ENCODE assay signal across 11 cellular contexts in the genomic region with DNA sequence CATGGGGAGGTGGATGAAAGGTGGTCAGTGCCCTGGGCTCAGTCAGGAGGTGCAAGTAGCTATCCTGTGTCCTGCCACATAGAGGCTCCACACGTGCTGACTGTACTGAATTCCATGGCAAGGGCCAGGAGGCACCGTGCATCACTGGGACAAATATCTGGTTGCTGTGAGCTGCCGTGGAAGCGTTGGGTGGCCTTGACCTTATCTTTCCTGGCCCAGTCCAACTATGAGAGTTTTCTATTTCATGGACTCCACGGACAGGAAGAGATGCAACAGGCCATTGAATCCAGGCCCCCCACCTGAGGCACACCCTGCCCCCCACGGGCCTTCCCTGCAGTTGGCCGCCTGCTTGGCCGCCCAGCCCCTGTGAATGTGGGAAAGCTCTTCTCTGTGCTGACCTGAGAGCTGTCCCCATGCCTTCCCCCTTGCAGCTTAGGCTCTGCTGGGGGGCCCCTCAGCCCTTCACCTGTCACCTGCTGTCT. TPM values are rescaled to one million over a fixed set of nuclear protein-coding genes. Genes with fewer than 3 reads are reported as not detected.
DNase-seq lines count a peak whose midpoint lies in the region; FAIRE-seq and TF ChIP-seq lines count a peak whose summit lies in the region.
"Had no signal": no experiment of that assay in that cellular context is flagged by ENCODE, and none has a peak within 500 bp of the region (broad histone marks: within the 10 kb centered on the region; RNA-seq: fewer than 3 reads in every experiment).

No MANE protein-coding gene starts in this region.

- peak overlapping the region; percentile 81 for H3K4me3 ChIP-seq in OCI-LY1 (ENCODE audit: low read depth, low read length, poor library complexity, severe bottlenecking)
- peak overlapping the region; percentile 87 to 90 for H3K4me3 ChIP-seq in duodenal mucosa (ENCODE audit: low read depth in 1 of 2, low read length in 2 of 2)
- peak overlapping the region; percentile 97 for H3K4me3 ChIP-seq in neural cell (ENCODE audit: low read length)
- H3K4me3 ChIP-seq in thyroid gland (replicated peaks in 1 of 3), result no peak overlapping the region

- H3K4me1 Mint-ChIP-seq in Calu3 (ENCODE audit: low read depth, unreplicated experiment), result peaks cover 8% of the 10 kb centered on the region

- no peak overlapping the region for H3K27ac Mint-ChIP-seq in Calu3 (ENCODE audit: unreplicated experiment)

- H3K36me3 Mint-ChIP-seq in Calu3 (ENCODE audit: insufficient read depth, unreplicated experiment), result peaks cover 11% of the 10 kb centered on the region

- no peaks in the 10 kb centered on the region for H3K9me3 Mint-ChIP-seq in Calu3 (ENCODE audit: low read depth, unreplicated experiment)

- intact Hi-C loops in Calu3 (cut with micrococcal nuclease; ENCODE audit: unreplicated experiment) (no loop called here), thyroid gland (cut with DNase I) (loop anchor here (5.0 kb wide), 1 partner anchor 38 kb away; no protein-coding TSS in a partner anchor)

- H3K9ac ChIP-seq in OCI-LY1 (ENCODE audit: low read length) (peak overlapping the region; percentile 84), duodenal mucosa (ENCODE audit: low read depth in 1 of 2, low read length in 2 of 2) (peak overlapping the region; percentile 74 to 90), neural cell (ENCODE audit: low read length) (no peak overlapping the region)

- 76 to 87% methylated on average over 6 to 8 of the region's 8 CpGs for WGBS in thyroid gland, 2 donors

- H3K36me3 ChIP-seq in OCI-LY1 (ENCODE audit: insufficient read depth, low read length), result peaks cover 58% of the 10 kb centered on the region
- peaks cover 19 to 35% of the 10 kb centered on the region in 2 donors for H3K36me3 ChIP-seq in duodenal mucosa (ENCODE audit: control insufficient read depth in 1 of 2, insufficient read depth in 2 of 2, low read length in 2 of 2)
- H3K36me3 ChIP-seq in neural cell (ENCODE audit: insufficient read depth, low read length), result no peaks in the 10 kb centered on the region
- H3K36me3 ChIP-seq in thyroid gland, result peaks cover 4 to 24% of the 10 kb centered on the region in 2 donors
- H3K36me3 ChIP-seq: ovary had no signal

- CTCF ChIA-PET in Calu3 (lab: Charles Lee), result no interaction called here

- H3K4me3 Mint-ChIP-seq in Calu3 (ENCODE audit: low read depth, unreplicated experiment), result no peak overlapping the region

- no peak for TF ChIP-seq CTCF in D721Med (IDR thresholded peaks at IDR 0.05; ENCODE audit: insufficient read depth, missing control alignments)
- no peak for TF ChIP-seq CTCF in OCI-LY1 (IDR thresholded peaks at IDR 0.05; ENCODE audit: low read length)
- TF ChIP-seq CTCF in neural cell (IDR thresholded peaks at IDR 0.05; ENCODE audit: poor library complexity, severe bottlenecking), result no peak
- no peak for TF ChIP-seq CTCF in Calu3 (IDR thresholded peaks at IDR 0.05; ENCODE audit: unreplicated experiment)
- TF ChIP-seq CTCF in thyroid gland (IDR thresholded peaks at IDR 0.05), result no peak

- H3K79me2 ChIP-seq in OCI-LY1 (ENCODE audit: insufficient read depth, low read length) (peaks cover 28% of the 10 kb centered on the region), neural cell (replicated peaks; ENCODE audit: insufficient read depth, low read length) (peaks cover 24% of the 10 kb centered on the region)

- FAIRE-seq in D721Med (lab: Jason Lieb, UNC), result no peak

- no peaks in the 10 kb centered on the region for H4K20me1 ChIP-seq in OCI-LY1 (ENCODE audit: insufficient read depth, low read length)
- H4K20me1 ChIP-seq in neural cell (ENCODE audit: insufficient read depth), result no peaks in the 10 kb centered on the region

- H3F3A ChIP-seq in OCI-LY1 (ENCODE audit: insufficient read depth, low read length) (no peaks in the 10 kb centered on the region), neural cell (ENCODE audit: insufficient read depth, low read length, poor library complexity, severe bottlenecking) (no peaks in the 10 kb centered on the region)

- H3K27me3 Mint-ChIP-seq in Calu3 (ENCODE audit: unreplicated experiment), result no peaks in the 10 kb centered on the region

- H3K4me1 ChIP-seq in OCI-LY1 (ENCODE audit: insufficient read depth, low read length, severe bottlenecking) (peaks cover 73% of the 10 kb centered on the region), duodenal mucosa (ENCODE audit: control insufficient read depth in 1 of 2, insufficient read depth in 2 of 2, low read length in 2 of 2) (peaks cover 28 to 33% of the 10 kb centered on the region in 2 donors), thyroid gland (peaks cover 16 to 27% of the 10 kb centered on the region in 2 donors)

- BruUV-seq in Calu3 (replicated peaks; lab: Mats Ljungman, UMichigan), result no TSS peak

- no peak for TF ChIP-seq POLR2A in thyroid gland (IDR thresholded peaks at IDR 0.05)

- DNase-seq in D721Med (ENCODE audit: insufficient read length, low spot score), result peak; percentile 2
- no peak for DNase-seq in OCI-M2 (lab: John Stamatoyannopoulos, UW; ENCODE audit: unreplicated experiment)
- DNase-seq in Calu3, result no peak
- no peak for DNase-seq in thyroid gland
- DNase-seq in NCI-H526 treated with DMSO at 0.1 percent for 48 hours (lab: John Stamatoyannopoulos, UW), result no peak
- DNase-seq: activated naive CD4-positive, alpha-beta T cell treated with Interleukin-2 at 50 U/mL for 16 hours; GF-D8 had no signal

- no peak for TF ChIP-seq EP300 in neural cell (conservative IDR thresholded peaks at IDR 0.05; ENCODE audit: poor library complexity, severe bottlenecking)

- H3K9me3 ChIP-seq in OCI-LY1 (ENCODE audit: low read length) (no peaks in the 10 kb centered on the region), duodenal mucosa (ENCODE audit: control insufficient read depth in 1 of 2, low read length in 2 of 2) (no peaks in the 10 kb centered on the region), neural cell (ENCODE audit: low read length) (no peaks in the 10 kb centered on the region), thyroid gland (no peaks in the 10 kb centered on the region)
- H3K9me3 ChIP-seq: ovary had no signal

- H3K4me2 ChIP-seq in OCI-LY1 (ENCODE audit: low read length) (peak overlapping the region; percentile 95), neural cell (ENCODE audit: low read length) (no peak overlapping the region)

- no peak for TF ChIP-seq RAD21 in neural cell (conservative IDR thresholded peaks at IDR 0.05)

- H3K27ac ChIP-seq in OCI-LY1 (ENCODE audit: low read depth, low read length, poor library complexity, severe bottlenecking) (peak overlapping the region; percentile 100), duodenal mucosa (ENCODE audit: low read depth, low read length) (no peak overlapping the region), neural cell (ENCODE audit: low read length) (no peak overlapping the region), thyroid gland (no peak overlapping the region)

- H3K9me2 ChIP-seq in OCI-LY1 (ENCODE audit: low read depth, low read length) (no peaks in the 10 kb centered on the region), neural cell (ENCODE audit: insufficient read depth, low read length) (no peaks in the 10 kb centered on the region)

- H2AFZ ChIP-seq in OCI-LY1 (ENCODE audit: low read length), result no peak overlapping the region
- no peak overlapping the region for H2AFZ ChIP-seq in neural cell (ENCODE audit: low read depth, low read length)

- H3K27me3 ChIP-seq in OCI-LY1 (ENCODE audit: insufficient read depth, low read length) (no peaks in the 10 kb centered on the region), duodenal mucosa (ENCODE audit: control insufficient read depth in 1 of 2, insufficient read depth in 2 of 2, low read length in 2 of 2) (no peaks in the 10 kb centered on the region), neural cell (ENCODE audit: insufficient read depth, low read depth, low read length) (no peaks in the 10 kb centered on the region), thyroid gland (no peaks in the 10 kb centered on the region)
- H3K27me3 ChIP-seq: ovary had no signal

TF ChIP-seq in neural cell, 6 proteins besides CTCF, POLR2A, EP300 and RAD21:
- TF ChIP-seq SMC3 (conservative IDR thresholded peaks at IDR 0.05; ENCODE audit: poor library complexity) (no peak), EZH2 (IDR thresholded peaks at IDR 0.05; ENCODE audit: borderline replicate concordance, insufficient read depth, low read length, poor library complexity, severe bottlenecking) (no peak), POLR2AphosphoS5 (IDR thresholded peaks at IDR 0.05) (no peak), MXI1 (conservative IDR thresholded peaks at IDR 0.05; ENCODE audit: poor library complexity, severe bottlenecking) (no peak), TAF1 (IDR thresholded peaks at IDR 0.05; ENCODE audit: low read depth) (no peak)
- TF ChIP-seq, protein P1, sequence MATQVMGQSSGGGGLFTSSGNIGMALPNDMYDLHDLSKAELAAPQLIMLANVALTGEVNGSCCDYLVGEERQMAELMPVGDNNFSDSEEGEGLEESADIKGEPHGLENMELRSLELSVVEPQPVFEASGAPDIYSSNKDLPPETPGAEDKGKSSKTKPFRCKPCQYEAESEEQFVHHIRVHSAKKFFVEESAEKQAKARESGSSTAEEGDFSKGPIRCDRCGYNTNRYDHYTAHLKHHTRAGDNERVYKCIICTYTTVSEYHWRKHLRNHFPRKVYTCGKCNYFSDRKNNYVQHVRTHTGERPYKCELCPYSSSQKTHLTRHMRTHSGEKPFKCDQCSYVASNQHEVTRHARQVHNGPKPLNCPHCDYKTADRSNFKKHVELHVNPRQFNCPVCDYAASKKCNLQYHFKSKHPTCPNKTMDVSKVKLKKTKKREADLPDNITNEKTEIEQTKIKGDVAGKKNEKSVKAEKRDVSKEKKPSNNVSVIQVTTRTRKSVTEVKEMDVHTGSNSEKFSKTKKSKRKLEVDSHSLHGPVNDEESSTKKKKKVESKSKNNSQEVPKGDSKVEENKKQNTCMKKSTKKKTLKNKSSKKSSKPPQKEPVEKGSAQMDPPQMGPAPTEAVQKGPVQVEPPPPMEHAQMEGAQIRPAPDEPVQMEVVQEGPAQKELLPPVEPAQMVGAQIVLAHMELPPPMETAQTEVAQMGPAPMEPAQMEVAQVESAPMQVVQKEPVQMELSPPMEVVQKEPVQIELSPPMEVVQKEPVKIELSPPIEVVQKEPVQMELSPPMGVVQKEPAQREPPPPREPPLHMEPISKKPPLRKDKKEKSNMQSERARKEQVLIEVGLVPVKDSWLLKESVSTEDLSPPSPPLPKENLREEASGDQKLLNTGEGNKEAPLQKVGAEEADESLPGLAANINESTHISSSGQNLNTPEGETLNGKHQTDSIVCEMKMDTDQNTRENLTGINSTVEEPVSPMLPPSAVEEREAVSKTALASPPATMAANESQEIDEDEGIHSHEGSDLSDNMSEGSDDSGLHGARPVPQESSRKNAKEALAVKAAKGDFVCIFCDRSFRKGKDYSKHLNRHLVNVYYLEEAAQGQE (IDR thresholded peaks at IDR 0.05; ENCODE audit: borderline replicate concordance), result no peak

RNA-seq across cellular contexts. Expression of a gene that starts 1.7 kb away (rescaled TPM):
- 128 and 137 TPM in 2 replicates for polyA plus RNA-seq in neural cell
- polyA minus RNA-seq in neural cell, result 54.8 and 60.7 TPM in 2 replicates
- total RNA-seq in Calu3 (2022) (26.0 and 28.0 TPM in 2 replicates), thyroid gland (100 to 1,000 TPM in 2 of 4 donors, 10 to 100 TPM in 2; 79.5 to 157 (median 126) TPM)

RNA-seq across cellular contexts. Expression of a gene that starts 41.0 kb away (rescaled TPM):
- 21.0 and 23.6 TPM in 2 replicates for polyA plus RNA-seq in neural cell
- 46.3 and 49.3 TPM in 2 replicates for polyA minus RNA-seq in neural cell
- 4.7 and 5.3 TPM in 2 replicates for total RNA-seq in Calu3 (2022)
- 10 to 100 TPM; 19.2 to 26.8 (median 22.3) TPM for total RNA-seq in thyroid gland

Comparison
In these comparisons a context has a peak if more than half of its experiments do, and no peak if none do; other contexts are left out.
1. H3K4me3 ChIP-seq: peak in OCI-LY1 (single experiment), duodenal mucosa (2 of 2) and neural cell (single experiment); none in thyroid gland (0 of 3).